19 cellular contexts compared by ENCODE assay signal in the genomic region with DNA sequence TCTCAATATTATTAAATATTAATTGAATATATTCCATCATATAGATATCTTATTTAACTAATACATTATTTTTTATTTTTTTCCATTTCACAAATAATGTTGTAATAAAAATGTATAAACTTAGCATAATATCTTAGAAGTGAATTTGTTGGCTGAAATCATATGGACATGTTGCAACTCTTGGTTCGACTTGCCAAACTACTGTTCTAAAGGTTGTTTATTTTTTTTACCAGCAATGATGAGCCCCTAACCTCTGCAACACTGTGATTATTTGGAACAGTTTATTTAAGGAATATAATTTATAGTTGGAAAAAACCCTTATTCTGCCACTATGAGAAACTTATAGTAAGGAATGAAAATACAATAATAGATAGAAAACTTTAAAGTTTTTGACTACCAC.
"Had no signal": no experiment of that assay in that cellular context is flagged by ENCODE, and none has a peak within 500 bp of the region (broad histone marks: within the 10 kb centered on the region; RNA-seq: fewer than 3 reads in every experiment).

No MANE protein-coding gene starts in this region.

- H3K4me2 ChIP-seq: SK-N-SH had no signal

- H3K27me3 Mint-ChIP-seq: activated CD4-positive, alpha-beta T cell treated with anti-CD3 and anti-CD28 coated beads, Interleukin-2, amount 10 ng/mL, durations not matched to agents 24 days and 14 days; activated naive CD8-positive, alpha-beta T cell treated with anti-CD3 and anti-CD28 coated beads, Interleukin-2, amount 50 U/mL, for 24 hours; T-cell had no signal

- H3K27ac Mint-ChIP-seq: activated CD4-positive, alpha-beta T cell treated with anti-CD3 and anti-CD28 coated beads, Interleukin-2, amount 10 ng/mL, durations not matched to agents 24 days and 14 days; activated CD8-positive, alpha-beta T cell treated with anti-CD3 and anti-CD28 coated beads, Interleukin-2, amount 10 ng/mL, durations not matched to agents 7 days and 5 days; activated naive CD4-positive, alpha-beta T cell treated with anti-CD3 and anti-CD28 coated beads, Interleukin-2, amount 10 ng/mL, durations not matched to agents 7 days and 5 days; activated naive CD8-positive, alpha-beta T cell treated with anti-CD3 and anti-CD28 coated beads, Interleukin-2, amount 50 U/mL, for 24 hours; mesothelial cell of epicardium; T-cell had no signal

- H3K4me1 ChIP-seq: breast epithelium had no signal

- DNase-seq: activated CD8-positive, alpha-beta T cell treated with anti-CD3 and anti-CD28 coated beads, Interleukin-2, amount 10 ng/mL, durations not matched to agents 7 days and 5 days; activated effector memory CD4-positive, alpha-beta T cell treated with Interleukin-2 at 50 U/mL for 16 hours; activated naive CD4-positive, alpha-beta T cell treated with anti-CD3 and anti-CD28 coated beads, Interleukin-2, amount 10 ng/mL, durations not matched to agents 7 days and 5 days; activated naive CD8-positive, alpha-beta T cell treated with anti-CD3 and anti-CD28 coated beads, Interleukin-2, amount 50 U/mL, for 24 hours; activated T-cell treated with anti-CD3 and anti-CD28 coated beads, Interleukin-2, amount 50 U/mL, for 4 hours; dermis blood vessel endothelial cell; effector memory CD4-positive, alpha-beta T cell; left colon; retina; SK-N-SH; stimulated activated naive CD4-positive, alpha-beta T cell; T-cell; T-helper 9 cell; thyroid gland had no signal

- H3K36me3 Mint-ChIP-seq: activated naive CD4-positive, alpha-beta T cell treated with anti-CD3 and anti-CD28 coated beads, Interleukin-2, amount 10 ng/mL, durations not matched to agents 7 days and 5 days; mesothelial cell of epicardium; T-cell had no signal

- H3K9ac ChIP-seq: SK-N-SH had no signal

- H3K4me3 ChIP-seq: breast epithelium, lung, thyroid gland had no signal

- H3K9me3 ChIP-seq: breast epithelium, SK-N-SH, thyroid gland had no signal

- H3K9me3 Mint-ChIP-seq: activated CD4-positive, alpha-beta T cell treated with anti-CD3 and anti-CD28 coated beads, Interleukin-2, amount 10 ng/mL, durations not matched to agents 24 days and 14 days; activated naive CD4-positive, alpha-beta T cell treated with anti-CD3 and anti-CD28 coated beads, Interleukin-2, amount 10 ng/mL, durations not matched to agents 7 days and 5 days; activated naive CD8-positive, alpha-beta T cell treated with anti-CD3 and anti-CD28 coated beads, Interleukin-2, amount 50 U/mL, for 24 hours; activated T-cell treated with anti-CD3 and anti-CD28 coated beads, Interleukin-2, amount 50 U/mL, for 4 hours; mesothelial cell of epicardium; nephron; T-cell had no signal

- H3K27ac ChIP-seq: thyroid gland had no signal

- H3K27me3 ChIP-seq: breast epithelium, thyroid gland had no signal

- H3K4me3 Mint-ChIP-seq: activated CD4-positive, alpha-beta T cell treated with anti-CD3 and anti-CD28 coated beads, Interleukin-2, amount 10 ng/mL, durations not matched to agents 24 days and 14 days; activated CD8-positive, alpha-beta T cell treated with anti-CD3 and anti-CD28 coated beads, Interleukin-2, amount 10 ng/mL, durations not matched to agents 7 days and 5 days; activated naive CD4-positive, alpha-beta T cell treated with anti-CD3 and anti-CD28 coated beads, Interleukin-2, amount 10 ng/mL, durations not matched to agents 7 days and 5 days; activated naive CD8-positive, alpha-beta T cell treated with anti-CD3 and anti-CD28 coated beads, Interleukin-2, amount 50 U/mL, for 24 hours; activated T-cell treated with anti-CD3 and anti-CD28 coated beads, Interleukin-2, amount 50 U/mL, for 4 hours; mesothelial cell of epicardium; nephron; T-cell had no signal

- H3K36me3 ChIP-seq: breast epithelium, thyroid gland had no signal

- ATAC-seq: activated CD8-positive, alpha-beta T cell treated with anti-CD3 and anti-CD28 coated beads, Interleukin-2, amount 10 ng/mL, durations not matched to agents 7 days and 5 days; activated naive CD8-positive, alpha-beta T cell treated with anti-CD3 and anti-CD28 coated beads, Interleukin-2, amount 50 U/mL, for 24 hours; activated T-cell treated with anti-CD3 and anti-CD28 coated beads, Interleukin-2, amount 50 U/mL, for 4 hours; left colon; T-cell had no signal
